8 cellular contexts compared by ENCODE assay signal in the genomic region with DNA sequence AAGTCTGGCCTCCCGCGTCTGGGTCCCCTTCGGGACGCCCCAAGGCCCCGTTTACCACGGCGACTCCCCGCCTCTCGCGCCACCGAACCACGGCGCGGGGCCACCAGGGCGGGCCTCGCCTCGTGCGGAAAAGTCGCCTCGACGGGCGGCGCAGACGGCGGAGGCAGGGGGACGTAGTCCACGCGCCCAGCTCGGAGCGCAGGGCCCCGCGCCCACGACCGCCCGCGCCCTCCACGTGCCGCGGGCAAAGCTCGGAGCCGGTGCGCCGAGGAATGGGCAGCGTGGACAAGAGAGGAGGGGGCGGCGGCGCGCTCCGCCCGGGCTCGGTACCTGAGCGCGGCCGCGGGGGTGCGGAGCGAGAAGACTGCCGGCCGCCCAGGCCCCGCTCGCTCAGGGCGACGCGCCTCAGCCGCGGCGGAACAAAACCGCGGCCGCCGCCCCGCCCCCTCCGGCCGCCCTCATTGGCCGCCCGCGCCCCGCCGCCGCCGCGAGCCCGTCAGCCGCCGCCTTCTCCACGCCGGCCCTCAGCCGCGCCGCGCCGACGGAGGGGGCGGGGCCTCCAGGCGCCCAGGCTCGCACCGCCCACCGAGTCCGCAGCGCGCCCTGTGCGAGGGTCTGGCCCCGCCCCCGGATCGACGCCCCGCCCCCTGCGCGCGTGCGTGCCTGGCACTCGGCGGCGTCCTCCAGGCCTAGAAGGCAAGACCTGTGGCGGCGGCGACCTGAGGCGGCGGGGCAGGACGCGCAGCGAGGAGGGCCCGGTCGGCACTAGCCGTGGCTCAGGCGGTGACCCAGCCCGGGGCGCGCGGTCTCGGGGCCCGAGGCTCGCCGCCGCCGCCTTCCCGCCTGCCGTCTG. TPM values are rescaled to one million over a fixed set of nuclear protein-coding genes. Genes with fewer than 3 reads are reported as not detected.
DNase-seq lines count a peak whose midpoint lies in the region; ATAC-seq and TF ChIP-seq lines count a peak whose summit lies in the region.

A gene with protein sequence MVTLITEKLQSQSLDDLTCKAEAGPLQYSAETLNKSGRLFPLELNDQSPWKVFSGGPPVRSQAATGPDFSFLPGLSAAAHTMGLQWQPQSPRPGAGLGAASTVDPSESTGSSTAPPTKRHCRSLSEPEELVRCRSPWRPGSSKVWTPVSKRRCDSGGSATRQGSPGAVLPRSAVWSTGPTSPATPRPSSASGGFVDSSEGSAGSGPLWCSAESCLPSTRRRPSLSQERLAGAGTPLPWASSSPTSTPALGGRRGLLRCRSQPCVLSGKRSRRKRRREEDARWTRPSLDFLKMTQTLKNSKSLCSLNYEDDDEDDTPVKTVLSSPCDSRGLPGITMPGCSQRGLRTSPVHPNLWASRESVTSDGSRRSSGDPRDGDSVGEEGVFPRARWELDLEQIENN (minus strand): TSS at position 411 of the 853 bp plus-strand sequence. CDS start 15,572 bp downstream, outside the sequence.

- peak within 1 kb of the TSS; percentile 48 for H3K4me3 ChIP-seq in lower leg skin (ENCODE audit: low read depth, poor library complexity, severe bottlenecking)

- CTCF ChIA-PET in activated CD4-positive, alpha-beta memory T cell treated with anti-CD3 and anti-CD28 coated beads for 36 hours (lab: Charles Lee): interaction anchor here (1.4 to 2.2 kb wide), 2 partner anchors 9 to 126 kb away, joined by 4 to 18 read pairs; no protein-coding TSS in a partner anchor

- H3K36me3 Mint-ChIP-seq in activated CD4-positive, alpha-beta memory T cell treated with anti-CD3 and anti-CD28 coated beads for 36 hours: no peaks in the 10 kb centered on the region

- 2 to 3% methylated on average over 24 to 53 of the region's 138 CpGs for WGBS in lower leg skin, 2 donors

- no peak within 1 kb of the TSS for H3K27ac Mint-ChIP-seq in activated CD4-positive, alpha-beta memory T cell treated with anti-CD3 and anti-CD28 coated beads for 36 hours

- TF ChIP-seq POLR2A in lower leg skin (IDR thresholded peaks at IDR 0.05): no peak

- peak within 1 kb of the TSS; percentile 76 for H3K4me3 Mint-ChIP-seq in activated CD4-positive, alpha-beta memory T cell treated with anti-CD3 and anti-CD28 coated beads for 36 hours

- no peaks in the 10 kb centered on the region for H3K27me3 Mint-ChIP-seq in activated CD4-positive, alpha-beta memory T cell treated with anti-CD3 and anti-CD28 coated beads for 36 hours

- peak; percentile 60 for DNase-seq in AG09319 (ENCODE audit: extremely low read depth, low read depth)
- DNase-seq in NCI-H526 (lab: John Stamatoyannopoulos, UW): peak; percentile 39 to 94
- peak; percentile 95 for DNase-seq in activated CD4-positive, alpha-beta memory T cell treated with anti-CD3 and anti-CD28 coated beads for 36 hours
- peak; percentile 32 to 89 for DNase-seq in dermis microvascular lymphatic vessel endothelial cell (ENCODE audit: low read depth in 2 of 2)
- peak; percentile 88 to 98 for DNase-seq in lower leg skin (ENCODE audit: low spot score in 2 of 2)
- peak; percentile 93 for DNase-seq in stimulated activated CD4-positive, alpha-beta T cell treated with anti-CD3 and anti-CD28 coated beads, Interleukin-4, amount 100 ng/mL, for 24 hours

- POLR2A ChIA-PET in activated CD4-positive, alpha-beta memory T cell treated with anti-CD3 and anti-CD28 coated beads for 36 hours (lab: Charles Lee): interaction anchor here (0.7 kb wide), 1 partner anchor 172 kb away, joined by 3 read pairs; a partner anchor contains a TSS

- peaks cover 9% of the 10 kb centered on the region for H3K4me1 Mint-ChIP-seq in activated CD4-positive, alpha-beta memory T cell treated with anti-CD3 and anti-CD28 coated beads for 36 hours (ENCODE audit: low read depth)

- ATAC-seq in GM19035 (IDR thresholded peaks at IDR 0.05; ENCODE audit: unreplicated experiment) (peak; percentile 88), HG03196 (IDR thresholded peaks at IDR 0.05; ENCODE audit: unreplicated experiment) (peak; percentile 84)

- no peaks in the 10 kb centered on the region for H3K9me3 Mint-ChIP-seq in activated CD4-positive, alpha-beta memory T cell treated with anti-CD3 and anti-CD28 coated beads for 36 hours

- no peak for TF ChIP-seq CTCF in AG09319 (IDR thresholded peaks at IDR 0.05; ENCODE audit: low read depth, low read length)
- TF ChIP-seq CTCF in lower leg skin (IDR thresholded peaks at IDR 0.05): no peak

- intact Hi-C loops in activated CD4-positive, alpha-beta memory T cell treated with anti-CD3 and anti-CD28 coated beads for 36 hours (cut with micrococcal nuclease): loop anchor here (1.0 to 10.0 kb wide), 3 partner anchors 104 to 897 kb away; a partner anchor contains a TSS
- intact Hi-C loops in lower leg skin (cut with DNase I; ENCODE audit: low total_unique reads): no loop called here

RNA-seq across cellular contexts. Expression of the gene that starts here (rescaled TPM):
- total RNA-seq in activated CD4-positive, alpha-beta memory T cell treated with anti-CD3 and anti-CD28 coated beads for 36 hours: 1 to 10 TPM; 1.3 to 1.4 TPM
- total RNA-seq in dermis microvascular lymphatic vessel endothelial cell (0.26 and 1.4 TPM in 2 replicates), lower leg skin (1 to 10 TPM; 1.2 to 7.5 (median 3.7) TPM)

Comparison
In these comparisons a context has a peak if more than half of its experiments do, and no peak if none do; other contexts are left out.
1. Peak in every context shown above with its lines: DNase-seq, ATAC-seq and H3K4me3 ChIP-seq.